Comparison of ENCODE assay signal across 6 cellular contexts in genomic region chr11:95930948-95931347, GRCh38.
"Had no signal": no experiment of that assay in that cellular context is flagged by ENCODE, and none has a peak within 500 bp of the region (broad histone marks: within the 10 kb centered on the region; RNA-seq: fewer than 3 reads in every experiment).

No MANE protein-coding gene starts in this region.

- H3K9ac ChIP-seq: KMS-11 had no signal

- DNase-seq: IMR-90, KBM-7, KG1 had no signal

- H3K4me2 ChIP-seq: KMS-11 had no signal

- H3K27ac ChIP-seq: HL-60, KMS-11 had no signal

- FAIRE-seq: HTR-8/SVneo had no signal
